Comparison of ENCODE assay signal across 2 cellular contexts in the genomic region with DNA sequence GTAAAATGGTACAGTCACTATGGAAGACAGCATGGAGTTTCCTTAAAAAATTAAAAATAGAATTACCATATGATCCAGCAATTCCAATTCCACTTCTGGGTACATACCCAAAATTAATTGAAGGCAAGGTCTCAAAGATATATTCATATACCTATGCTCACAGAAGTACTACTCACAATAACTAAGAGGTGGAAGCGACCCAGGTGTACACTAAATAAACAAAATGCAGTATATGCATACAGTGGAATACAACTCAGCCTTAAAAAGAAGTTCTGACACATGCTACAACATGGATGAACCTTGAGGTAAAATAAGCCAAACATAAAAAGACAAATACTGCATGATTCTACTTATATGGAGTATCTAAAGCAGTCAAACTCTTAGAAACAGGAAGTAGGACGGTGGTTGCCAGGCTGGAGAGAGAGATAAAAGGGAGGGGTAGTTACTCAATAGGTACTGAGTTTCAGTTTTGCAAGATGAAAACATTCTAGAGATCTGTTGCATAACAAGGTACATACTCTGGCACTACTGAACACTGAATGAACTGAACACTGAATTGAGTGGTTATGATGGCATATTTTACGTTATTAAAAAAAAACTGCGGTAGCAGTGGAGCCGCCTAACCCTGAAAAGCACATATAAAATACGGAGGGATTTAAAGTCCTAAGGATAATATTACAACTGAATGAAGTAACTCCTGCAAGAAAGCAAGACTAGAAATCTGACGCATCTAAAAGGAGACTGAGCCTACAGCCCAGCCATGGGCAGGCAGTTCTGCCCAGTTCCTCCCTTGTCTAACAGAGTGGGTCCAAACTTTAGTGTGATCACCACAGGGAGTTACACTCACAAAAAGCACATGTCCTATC.
TF ChIP-seq lines count a peak whose summit lies in the region.

No MANE protein-coding gene starts in this region.

TF ChIP-seq in GM12878, 131 proteins besides CTCF, POLR2A, EP300 and RAD21:
- TF ChIP-seq, protein P1, sequence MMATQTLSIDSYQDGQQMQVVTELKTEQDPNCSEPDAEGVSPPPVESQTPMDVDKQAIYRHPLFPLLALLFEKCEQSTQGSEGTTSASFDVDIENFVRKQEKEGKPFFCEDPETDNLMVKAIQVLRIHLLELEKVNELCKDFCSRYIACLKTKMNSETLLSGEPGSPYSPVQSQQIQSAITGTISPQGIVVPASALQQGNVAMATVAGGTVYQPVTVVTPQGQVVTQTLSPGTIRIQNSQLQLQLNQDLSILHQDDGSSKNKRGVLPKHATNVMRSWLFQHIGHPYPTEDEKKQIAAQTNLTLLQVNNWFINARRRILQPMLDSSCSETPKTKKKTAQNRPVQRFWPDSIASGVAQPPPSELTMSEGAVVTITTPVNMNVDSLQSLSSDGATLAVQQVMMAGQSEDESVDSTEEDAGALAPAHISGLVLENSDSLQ (IDR thresholded peaks at IDR 0.05), result peak; percentile 13; the same call in 1 of the 2 replicates
- TF ChIP-seq CEBPB (IDR thresholded peaks at IDR 0.05; ENCODE audit: borderline replicate concordance in 1 of 2, low read depth in 2 of 2, low read length in 2 of 2), result 0 out of 4 replicates have a peak, but pooled peaks of 1 of the 2 experiments have one; percentile 58
- 0 out of 2 replicates have a peak, but pooled peaks have one; percentile 12 for TF ChIP-seq RUNX3 (IDR thresholded peaks at IDR 0.05; ENCODE audit: low read length)
- no peak for TF ChIP-seq MTA2 (IDR thresholded peaks at IDR 0.05; ENCODE audit: low read depth)
- TF ChIP-seq, protein P2, sequence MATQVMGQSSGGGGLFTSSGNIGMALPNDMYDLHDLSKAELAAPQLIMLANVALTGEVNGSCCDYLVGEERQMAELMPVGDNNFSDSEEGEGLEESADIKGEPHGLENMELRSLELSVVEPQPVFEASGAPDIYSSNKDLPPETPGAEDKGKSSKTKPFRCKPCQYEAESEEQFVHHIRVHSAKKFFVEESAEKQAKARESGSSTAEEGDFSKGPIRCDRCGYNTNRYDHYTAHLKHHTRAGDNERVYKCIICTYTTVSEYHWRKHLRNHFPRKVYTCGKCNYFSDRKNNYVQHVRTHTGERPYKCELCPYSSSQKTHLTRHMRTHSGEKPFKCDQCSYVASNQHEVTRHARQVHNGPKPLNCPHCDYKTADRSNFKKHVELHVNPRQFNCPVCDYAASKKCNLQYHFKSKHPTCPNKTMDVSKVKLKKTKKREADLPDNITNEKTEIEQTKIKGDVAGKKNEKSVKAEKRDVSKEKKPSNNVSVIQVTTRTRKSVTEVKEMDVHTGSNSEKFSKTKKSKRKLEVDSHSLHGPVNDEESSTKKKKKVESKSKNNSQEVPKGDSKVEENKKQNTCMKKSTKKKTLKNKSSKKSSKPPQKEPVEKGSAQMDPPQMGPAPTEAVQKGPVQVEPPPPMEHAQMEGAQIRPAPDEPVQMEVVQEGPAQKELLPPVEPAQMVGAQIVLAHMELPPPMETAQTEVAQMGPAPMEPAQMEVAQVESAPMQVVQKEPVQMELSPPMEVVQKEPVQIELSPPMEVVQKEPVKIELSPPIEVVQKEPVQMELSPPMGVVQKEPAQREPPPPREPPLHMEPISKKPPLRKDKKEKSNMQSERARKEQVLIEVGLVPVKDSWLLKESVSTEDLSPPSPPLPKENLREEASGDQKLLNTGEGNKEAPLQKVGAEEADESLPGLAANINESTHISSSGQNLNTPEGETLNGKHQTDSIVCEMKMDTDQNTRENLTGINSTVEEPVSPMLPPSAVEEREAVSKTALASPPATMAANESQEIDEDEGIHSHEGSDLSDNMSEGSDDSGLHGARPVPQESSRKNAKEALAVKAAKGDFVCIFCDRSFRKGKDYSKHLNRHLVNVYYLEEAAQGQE (IDR thresholded peaks at IDR 0.05; ENCODE audit: low read depth, low read length), result no peak
- TF ChIP-seq, protein P3, sequence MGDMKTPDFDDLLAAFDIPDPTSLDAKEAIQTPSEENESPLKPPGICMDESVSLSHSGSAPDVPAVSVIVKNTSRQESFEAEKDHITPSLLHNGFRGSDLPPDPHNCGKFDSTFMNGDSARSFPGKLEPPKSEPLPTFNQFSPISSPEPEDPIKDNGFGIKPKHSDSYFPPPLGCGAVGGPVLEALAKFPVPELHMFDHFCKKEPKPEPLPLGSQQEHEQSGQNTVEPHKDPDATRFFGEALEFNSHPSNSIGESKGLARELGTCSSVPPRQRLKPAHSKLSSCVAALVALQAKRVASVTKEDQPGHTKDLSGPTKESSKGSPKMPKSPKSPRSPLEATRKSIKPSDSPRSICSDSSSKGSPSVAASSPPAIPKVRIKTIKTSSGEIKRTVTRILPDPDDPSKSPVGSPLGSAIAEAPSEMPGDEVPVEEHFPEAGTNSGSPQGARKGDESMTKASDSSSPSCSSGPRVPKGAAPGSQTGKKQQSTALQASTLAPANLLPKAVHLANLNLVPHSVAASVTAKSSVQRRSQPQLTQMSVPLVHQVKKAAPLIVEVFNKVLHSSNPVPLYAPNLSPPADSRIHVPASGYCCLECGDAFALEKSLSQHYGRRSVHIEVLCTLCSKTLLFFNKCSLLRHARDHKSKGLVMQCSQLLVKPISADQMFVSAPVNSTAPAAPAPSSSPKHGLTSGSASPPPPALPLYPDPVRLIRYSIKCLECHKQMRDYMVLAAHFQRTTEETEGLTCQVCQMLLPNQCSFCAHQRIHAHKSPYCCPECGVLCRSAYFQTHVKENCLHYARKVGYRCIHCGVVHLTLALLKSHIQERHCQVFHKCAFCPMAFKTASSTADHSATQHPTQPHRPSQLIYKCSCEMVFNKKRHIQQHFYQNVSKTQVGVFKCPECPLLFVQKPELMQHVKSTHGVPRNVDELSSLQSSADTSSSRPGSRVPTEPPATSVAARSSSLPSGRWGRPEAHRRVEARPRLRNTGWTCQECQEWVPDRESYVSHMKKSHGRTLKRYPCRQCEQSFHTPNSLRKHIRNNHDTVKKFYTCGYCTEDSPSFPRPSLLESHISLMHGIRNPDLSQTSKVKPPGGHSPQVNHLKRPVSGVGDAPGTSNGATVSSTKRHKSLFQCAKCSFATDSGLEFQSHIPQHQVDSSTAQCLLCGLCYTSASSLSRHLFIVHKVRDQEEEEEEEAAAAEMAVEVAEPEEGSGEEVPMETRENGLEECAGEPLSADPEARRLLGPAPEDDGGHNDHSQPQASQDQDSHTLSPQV (IDR thresholded peaks at IDR 0.05), result no peak
- no peak for TF ChIP-seq KAT2A (conservative IDR thresholded peaks at IDR 0.05; ENCODE audit: control insufficient read depth, low read depth, low read length)
- no peak for TF ChIP-seq HDAC6 (IDR thresholded peaks at IDR 0.05; ENCODE audit: unreplicated experiment)
- TF ChIP-seq PAX5 (IDR thresholded peaks at IDR 0.05; ENCODE audit: borderline replicate concordance, low read depth, low read length), result no peak
- no peak for TF ChIP-seq CBX5 (IDR thresholded peaks at IDR 0.05; ENCODE audit: low read depth)
- peak; percentile 77 for TF ChIP-seq SPI1 (IDR thresholded peaks at IDR 0.05; ENCODE audit: borderline replicate concordance, insufficient read depth, low read depth, low read length)
- 0 out of 2 replicates have a peak, but pooled peaks have one; percentile 51 for TF ChIP-seq ATF7 (IDR thresholded peaks at IDR 0.05; ENCODE audit: low read depth)
- no peak for TF ChIP-seq SREBF1 (IDR thresholded peaks at IDR 0.05; ENCODE audit: low read length)
- 0 out of 2 replicates have a peak, but pooled peaks have one; percentile 24 for TF ChIP-seq NBN (IDR thresholded peaks at IDR 0.05)
- no peak for TF ChIP-seq FOS (IDR thresholded peaks at IDR 0.05; ENCODE audit: borderline replicate concordance, extremely low read depth, insufficient read length)
- TF ChIP-seq RFX5 (IDR thresholded peaks at IDR 0.05; ENCODE audit: low read depth, low read length), result peak; percentile 56; the same call in 1 of the 2 replicates

TF ChIP-seq in HepG2, 621 proteins besides CTCF, POLR2A, EP300 and RAD21 (continues in another document):
- no peak for TF ChIP-seq MED8 (CRISPR knock-in tag; IDR thresholded peaks at IDR 0.05; ENCODE audit: insufficient replicate concordance)
- no peak for TF ChIP-seq NR1H2 (CRISPR knock-in tag; IDR thresholded peaks at IDR 0.05; ENCODE audit: borderline replicate concordance, low read depth)
- no peak for TF ChIP-seq HNRNPL (IDR thresholded peaks at IDR 0.05; ENCODE audit: low read depth, low read length)
- TF ChIP-seq KAT2B (IDR thresholded peaks at IDR 0.05; ENCODE audit: borderline replicate concordance, low read depth, low read length), result no peak
- no peak for TF ChIP-seq MTA3 (CRISPR knock-in tag; IDR thresholded peaks at IDR 0.05)
- TF ChIP-seq GLI4 (CRISPR knock-in tag; IDR thresholded peaks at IDR 0.05; ENCODE audit: borderline replicate concordance), result no peak
- TF ChIP-seq NFE2L2 (IDR thresholded peaks at IDR 0.05; ENCODE audit: low read length), result no peak
- TF ChIP-seq, protein P4, sequence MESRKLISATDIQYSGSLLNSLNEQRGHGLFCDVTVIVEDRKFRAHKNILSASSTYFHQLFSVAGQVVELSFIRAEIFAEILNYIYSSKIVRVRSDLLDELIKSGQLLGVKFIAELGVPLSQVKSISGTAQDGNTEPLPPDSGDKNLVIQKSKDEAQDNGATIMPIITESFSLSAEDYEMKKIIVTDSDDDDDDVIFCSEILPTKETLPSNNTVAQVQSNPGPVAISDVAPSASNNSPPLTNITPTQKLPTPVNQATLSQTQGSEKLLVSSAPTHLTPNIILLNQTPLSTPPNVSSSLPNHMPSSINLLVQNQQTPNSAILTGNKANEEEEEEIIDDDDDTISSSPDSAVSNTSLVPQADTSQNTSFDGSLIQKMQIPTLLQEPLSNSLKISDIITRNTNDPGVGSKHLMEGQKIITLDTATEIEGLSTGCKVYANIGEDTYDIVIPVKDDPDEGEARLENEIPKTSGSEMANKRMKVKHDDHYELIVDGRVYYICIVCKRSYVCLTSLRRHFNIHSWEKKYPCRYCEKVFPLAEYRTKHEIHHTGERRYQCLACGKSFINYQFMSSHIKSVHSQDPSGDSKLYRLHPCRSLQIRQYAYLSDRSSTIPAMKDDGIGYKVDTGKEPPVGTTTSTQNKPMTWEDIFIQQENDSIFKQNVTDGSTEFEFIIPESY (CRISPR knock-in tag; IDR thresholded peaks at IDR 0.05), result no peak
- no peak for TF ChIP-seq ZNF772 (CRISPR knock-in tag; IDR thresholded peaks at IDR 0.05)
- TF ChIP-seq SALL1 (CRISPR knock-in tag; IDR thresholded peaks at IDR 0.05), result no peak
- TF ChIP-seq PHF8 (CRISPR knock-in tag; IDR thresholded peaks at IDR 0.05), result no peak
- TF ChIP-seq, protein P5, sequence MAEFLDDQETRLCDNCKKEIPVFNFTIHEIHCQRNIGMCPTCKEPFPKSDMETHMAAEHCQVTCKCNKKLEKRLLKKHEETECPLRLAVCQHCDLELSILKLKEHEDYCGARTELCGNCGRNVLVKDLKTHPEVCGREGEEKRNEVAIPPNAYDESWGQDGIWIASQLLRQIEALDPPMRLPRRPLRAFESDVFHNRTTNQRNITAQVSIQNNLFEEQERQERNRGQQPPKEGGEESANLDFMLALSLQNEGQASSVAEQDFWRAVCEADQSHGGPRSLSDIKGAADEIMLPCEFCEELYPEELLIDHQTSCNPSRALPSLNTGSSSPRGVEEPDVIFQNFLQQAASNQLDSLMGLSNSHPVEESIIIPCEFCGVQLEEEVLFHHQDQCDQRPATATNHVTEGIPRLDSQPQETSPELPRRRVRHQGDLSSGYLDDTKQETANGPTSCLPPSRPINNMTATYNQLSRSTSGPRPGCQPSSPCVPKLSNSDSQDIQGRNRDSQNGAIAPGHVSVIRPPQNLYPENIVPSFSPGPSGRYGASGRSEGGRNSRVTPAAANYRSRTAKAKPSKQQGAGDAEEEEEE (CRISPR knock-in tag; IDR thresholded peaks at IDR 0.05; ENCODE audit: borderline replicate concordance), result no peak
- TF ChIP-seq, protein P6, sequence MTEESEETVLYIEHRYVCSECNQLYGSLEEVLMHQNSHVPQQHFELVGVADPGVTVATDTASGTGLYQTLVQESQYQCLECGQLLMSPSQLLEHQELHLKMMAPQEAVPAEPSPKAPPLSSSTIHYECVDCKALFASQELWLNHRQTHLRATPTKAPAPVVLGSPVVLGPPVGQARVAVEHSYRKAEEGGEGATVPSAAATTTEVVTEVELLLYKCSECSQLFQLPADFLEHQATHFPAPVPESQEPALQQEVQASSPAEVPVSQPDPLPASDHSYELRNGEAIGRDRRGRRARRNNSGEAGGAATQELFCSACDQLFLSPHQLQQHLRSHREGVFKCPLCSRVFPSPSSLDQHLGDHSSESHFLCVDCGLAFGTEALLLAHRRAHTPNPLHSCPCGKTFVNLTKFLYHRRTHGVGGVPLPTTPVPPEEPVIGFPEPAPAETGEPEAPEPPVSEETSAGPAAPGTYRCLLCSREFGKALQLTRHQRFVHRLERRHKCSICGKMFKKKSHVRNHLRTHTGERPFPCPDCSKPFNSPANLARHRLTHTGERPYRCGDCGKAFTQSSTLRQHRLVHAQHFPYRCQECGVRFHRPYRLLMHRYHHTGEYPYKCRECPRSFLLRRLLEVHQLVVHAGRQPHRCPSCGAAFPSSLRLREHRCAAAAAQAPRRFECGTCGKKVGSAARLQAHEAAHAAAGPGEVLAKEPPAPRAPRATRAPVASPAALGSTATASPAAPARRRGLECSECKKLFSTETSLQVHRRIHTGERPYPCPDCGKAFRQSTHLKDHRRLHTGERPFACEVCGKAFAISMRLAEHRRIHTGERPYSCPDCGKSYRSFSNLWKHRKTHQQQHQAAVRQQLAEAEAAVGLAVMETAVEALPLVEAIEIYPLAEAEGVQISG (CRISPR knock-in tag; IDR thresholded peaks at IDR 0.05), result no peak
- TF ChIP-seq PAX8 (CRISPR knock-in tag; IDR thresholded peaks at IDR 0.05; ENCODE audit: borderline replicate concordance), result no peak
- TF ChIP-seq ZNF138 (CRISPR knock-in tag; IDR thresholded peaks at IDR 0.05; ENCODE audit: low read depth), result no peak
- no peak for TF ChIP-seq DNMT1 (CRISPR knock-in tag; IDR thresholded peaks at IDR 0.05)
- TF ChIP-seq NPAS2 (CRISPR knock-in tag; IDR thresholded peaks at IDR 0.05; ENCODE audit: borderline replicate concordance), result no peak
- TF ChIP-seq ZFP41 (CRISPR knock-in tag; IDR thresholded peaks at IDR 0.05; ENCODE audit: borderline replicate concordance), result no peak
- TF ChIP-seq ZNF614 (CRISPR knock-in tag; IDR thresholded peaks at IDR 0.05; ENCODE audit: borderline replicate concordance), result peak; percentile 65; the same call in 1 of the 2 replicates
- TF ChIP-seq ZNF260 (CRISPR knock-in tag; IDR thresholded peaks at IDR 0.05; ENCODE audit: borderline replicate concordance, low read depth), result no peak
- TF ChIP-seq, protein P7, sequence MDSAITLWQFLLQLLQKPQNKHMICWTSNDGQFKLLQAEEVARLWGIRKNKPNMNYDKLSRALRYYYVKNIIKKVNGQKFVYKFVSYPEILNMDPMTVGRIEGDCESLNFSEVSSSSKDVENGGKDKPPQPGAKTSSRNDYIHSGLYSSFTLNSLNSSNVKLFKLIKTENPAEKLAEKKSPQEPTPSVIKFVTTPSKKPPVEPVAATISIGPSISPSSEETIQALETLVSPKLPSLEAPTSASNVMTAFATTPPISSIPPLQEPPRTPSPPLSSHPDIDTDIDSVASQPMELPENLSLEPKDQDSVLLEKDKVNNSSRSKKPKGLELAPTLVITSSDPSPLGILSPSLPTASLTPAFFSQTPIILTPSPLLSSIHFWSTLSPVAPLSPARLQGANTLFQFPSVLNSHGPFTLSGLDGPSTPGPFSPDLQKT (CRISPR knock-in tag; IDR thresholded peaks at IDR 0.05; ENCODE audit: borderline replicate concordance), result no peak
- TF ChIP-seq, protein P8, sequence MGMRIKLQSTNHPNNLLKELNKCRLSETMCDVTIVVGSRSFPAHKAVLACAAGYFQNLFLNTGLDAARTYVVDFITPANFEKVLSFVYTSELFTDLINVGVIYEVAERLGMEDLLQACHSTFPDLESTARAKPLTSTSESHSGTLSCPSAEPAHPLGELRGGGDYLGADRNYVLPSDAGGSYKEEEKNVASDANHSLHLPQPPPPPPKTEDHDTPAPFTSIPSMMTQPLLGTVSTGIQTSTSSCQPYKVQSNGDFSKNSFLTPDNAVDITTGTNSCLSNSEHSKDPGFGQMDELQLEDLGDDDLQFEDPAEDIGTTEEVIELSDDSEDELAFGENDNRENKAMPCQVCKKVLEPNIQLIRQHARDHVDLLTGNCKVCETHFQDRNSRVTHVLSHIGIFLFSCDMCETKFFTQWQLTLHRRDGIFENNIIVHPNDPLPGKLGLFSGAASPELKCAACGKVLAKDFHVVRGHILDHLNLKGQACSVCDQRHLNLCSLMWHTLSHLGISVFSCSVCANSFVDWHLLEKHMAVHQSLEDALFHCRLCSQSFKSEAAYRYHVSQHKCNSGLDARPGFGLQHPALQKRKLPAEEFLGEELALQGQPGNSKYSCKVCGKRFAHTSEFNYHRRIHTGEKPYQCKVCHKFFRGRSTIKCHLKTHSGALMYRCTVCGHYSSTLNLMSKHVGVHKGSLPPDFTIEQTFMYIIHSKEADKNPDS (CRISPR knock-in tag; IDR thresholded peaks at IDR 0.05), result 0 out of 2 replicates have a peak, but pooled peaks have one; percentile 45
